In genomic region chr12:47816646-47817271, GRCh38 we compare ENCODE assay signal across 9 cellular contexts. TPM values are rescaled to one million over a fixed set of nuclear protein-coding genes. Genes with fewer than 3 reads are reported as not detected.
DNase-seq lines count a peak whose midpoint lies in the region; ATAC-seq and TF ChIP-seq lines count a peak whose summit lies in the region.
"Had no signal": no experiment of that assay in that cellular context is flagged by ENCODE, and none has a peak within 500 bp of the region (broad histone marks: within the 10 kb centered on the region; RNA-seq: fewer than 3 reads in every experiment).

No MANE protein-coding gene starts in this region.

- DNase-seq in Panc1 (ENCODE audit: low read depth, low spot score) = no peak
- DNase-seq in epithelial cell of proximal tubule (ENCODE audit: low read depth) = no peak
- DNase-seq in ovary = peak; percentile 51 to 66 (median 64)
- no peak for DNase-seq in SKM-1 treated with dmso at 0.1 percent for 144 hours (lab: John Stamatoyannopoulos, UW; ENCODE audit: unreplicated experiment)
- DNase-seq in mucosa of descending colon = no peak
- DNase-seq: NCI-H2171 treated with DMSO at 0.1 percent for 48 hours had no signal

- no TSS peak for BruUV-seq in Panc1 (replicated peaks; lab: Mats Ljungman, UMichigan)

- no peaks in the 10 kb centered on the region for H3K9me3 ChIP-seq in BLaER1 treated with 17β-estradiol and CSF1 and Interleukin-3, amounts not matched to agents 10 nM and 100 nM (replicated peaks in 1 of 11)
- no peaks in the 10 kb centered on the region for H3K9me3 ChIP-seq in Panc1 (ENCODE audit: control insufficient read depth, insufficient read depth, low read depth, low read length)
- H3K9me3 ChIP-seq in ovary = no peaks in the 10 kb centered on the region
- no peaks in the 10 kb centered on the region for H3K9me3 ChIP-seq in mucosa of descending colon

- POLR2A ChIA-PET in Panc1 (lab: Charles Lee) = interaction anchor here (1.0 to 1.2 kb wide), 2 partner anchors 9 to 22 kb away, joined by 3 to 4 read pairs; no protein-coding TSS in a partner anchor

- peak overlapping the region; percentile 91 to 98 (median 96) for H3K27ac ChIP-seq in BLaER1 treated with 17β-estradiol and CSF1 and Interleukin-3, amounts not matched to agents 10 nM and 100 nM
- H3K27ac ChIP-seq in Panc1 (ENCODE audit: low read length) (peak overlapping the region; percentile 86), ovary (peak overlapping the region; percentile 93 to 96)

- peak overlapping the region; percentile 83 to 92 (median 88) for H3K4me3 ChIP-seq in BLaER1 treated with 17β-estradiol and CSF1 and Interleukin-3, amounts not matched to agents 10 nM and 100 nM
- H3K4me3 ChIP-seq in Panc1 (ENCODE audit: low read depth in 2 of 2, low read length in 2 of 2) = peak overlapping the region; percentile 63 to 81
- H3K4me3 ChIP-seq in epithelial cell of proximal tubule (ENCODE audit: low read depth, low read length) = peak overlapping the region; percentile 83
- peak overlapping the region; percentile 81 for H3K4me3 ChIP-seq in ovary
- no peak overlapping the region for H3K4me3 ChIP-seq in mucosa of descending colon

- intact Hi-C loops in Panc1 (cut with micrococcal nuclease; ENCODE audit: unreplicated experiment) (no loop called here), ovary (cut with DNase I) (loop anchor here in 1 of 4 donors (10.0 kb wide), 1 partner anchor 732 kb away; no protein-coding TSS in a partner anchor), mucosa of descending colon (cut with DNase I, micrococcal nuclease) (no loop called here)

- H3K27me3 ChIP-seq in BLaER1 treated with 17β-estradiol and CSF1 and Interleukin-3, amounts not matched to agents 10 nM and 100 nM = no peaks in the 10 kb centered on the region
- H3K27me3 ChIP-seq in Panc1 (ENCODE audit: control insufficient read depth, insufficient read depth, low read length) = no peaks in the 10 kb centered on the region
- H3K27me3 ChIP-seq in ovary = no peaks in the 10 kb centered on the region

- CTCF ChIA-PET in Panc1 (lab: Charles Lee) = interaction anchor here (0.8 to 1.7 kb wide), 5 partner anchors 15 to 24 kb away, joined by 3 to 8 read pairs (median 4); no protein-coding TSS in a partner anchor

- peak overlapping the region; percentile 90 to 100 (median 99) for H3K4me2 ChIP-seq in BLaER1 treated with 17β-estradiol and CSF1 and Interleukin-3, amounts not matched to agents 10 nM and 100 nM

- H3K36me3 ChIP-seq in BLaER1 treated with 17β-estradiol and CSF1 and Interleukin-3, amounts not matched to agents 10 nM and 100 nM = peaks cover 0 to 41% (median 15%) of the 10 kb centered on the region in 11 experiments; a peak in 11 of 22 replicates
- H3K36me3 ChIP-seq in Panc1 (ENCODE audit: control insufficient read depth, insufficient read depth, low read length) (no peaks in the 10 kb centered on the region), ovary (no peaks in the 10 kb centered on the region), mucosa of descending colon (ENCODE audit: low read depth) (no peaks in the 10 kb centered on the region)

- no peak for TF ChIP-seq EP300 in ovary (IDR thresholded peaks at IDR 0.05)

- WGBS in ovary, 3 donors = 9 to 11% (median 10%) methylated on average over 9 of the region's 9 CpGs

- ATAC-seq in Panc1 (no peak), GM18867 (IDR thresholded peaks at IDR 0.05; ENCODE audit: unreplicated experiment) (no peak), GM19463 (IDR thresholded peaks at IDR 0.05; ENCODE audit: unreplicated experiment) (no peak), mucosa of descending colon (no peak)

- TF ChIP-seq CTCF in Panc1 (IDR thresholded peaks at IDR 0.05) (no peak), epithelial cell of proximal tubule (conservative IDR thresholded peaks at IDR 0.05; ENCODE audit: low read depth, low read length) (no peak), ovary (IDR thresholded peaks at IDR 0.05) (no peak), mucosa of descending colon (IDR thresholded peaks at IDR 0.05) (no peak)

- peaks cover 76 to 86% (median 80%) of the 10 kb centered on the region in 10 experiments for H3K4me1 ChIP-seq in BLaER1 treated with 17β-estradiol and CSF1 and Interleukin-3, amounts not matched to agents 10 nM and 100 nM
- H3K4me1 ChIP-seq in Panc1 (ENCODE audit: control insufficient read depth, insufficient read depth, low read length) (peaks cover 71% of the 10 kb centered on the region), ovary (ENCODE audit: insufficient read depth) (peaks cover 39% of the 10 kb centered on the region), mucosa of descending colon (ENCODE audit: low read depth) (peaks cover 37% of the 10 kb centered on the region)

- H3K9ac ChIP-seq in BLaER1 treated with 17β-estradiol and CSF1 and Interleukin-3, amounts not matched to agents 10 nM and 100 nM = peak overlapping the region; percentile 91 to 98 (median 96)

- peaks cover 0 to 69% (median 46%) of the 10 kb centered on the region in 11 experiments; a peak in 16 of 22 replicates for H4K20me1 ChIP-seq in BLaER1 treated with 17β-estradiol and CSF1 and Interleukin-3, amounts not matched to agents 10 nM and 100 nM

- no peak for TF ChIP-seq POLR2A in ovary (IDR thresholded peaks at IDR 0.05)

- in situ Hi-C loops in Panc1 (cut with HindIII; ENCODE audit: low pct_unique_long_range_greater_than_20kb, low sequenced_read_pairs) = no loop called here

RNA-seq across cellular contexts. Expression of gene HDAC7, which starts 2.9 kb away (rescaled TPM):
- total RNA-seq in Panc1 (2021; ENCODE audit: unreplicated experiment) (84.2 TPM), epithelial cell of proximal tubule (70.2 and 84.4 TPM in 2 replicates), ovary (100 to 1,000 TPM in 5 of 7 donors, 10 to 100 TPM in 2; 47.2 to 151 (median 103) TPM), mucosa of descending colon (10 to 100 TPM; 19.5 to 67.4 (median 33.2) TPM)
- 63.0 TPM for polyA plus RNA-seq in Panc1 (2012; ENCODE audit: insufficient read length)
- polyA plus RNA-seq in ovary = 10 to 100 TPM; 40.1 to 79.4 TPM

RNA-seq across cellular contexts. Expression of gene SLC48A1, which starts 43.7 kb away (rescaled TPM):
- 32.0 TPM for total RNA-seq in Panc1 (2021; ENCODE audit: unreplicated experiment)
- 27.4 TPM for polyA plus RNA-seq in Panc1 (2012; ENCODE audit: insufficient read length)
- 10.4 and 51.8 TPM in 2 replicates for total RNA-seq in epithelial cell of proximal tubule
- total RNA-seq in ovary = 100 to 1,000 TPM in 2 of 7 donors, 10 to 100 TPM in 5; 36.7 to 143 (median 98.3) TPM
- 10 to 100 TPM; 24.1 to 41.1 TPM for polyA plus RNA-seq in ovary
- total RNA-seq in mucosa of descending colon = 10 to 100 TPM; 17.2 to 35.4 (median 19.1) TPM

RNA-seq across cellular contexts. Expression of gene RAPGEF3, which starts 58.1 kb away (rescaled TPM):
- 5.8 TPM for total RNA-seq in Panc1 (2021; ENCODE audit: unreplicated experiment)
- 2.5 TPM for polyA plus RNA-seq in Panc1 (2012; ENCODE audit: insufficient read length)
- total RNA-seq in epithelial cell of proximal tubule = 8.5 and 102 TPM in 2 replicates
- 100 to 1,000 TPM in 3 of 7 donors, 10 to 100 TPM in 4; 50.4 to 132 (median 93.5) TPM for total RNA-seq in ovary
- polyA plus RNA-seq in ovary = 10 to 100 TPM; 16.9 to 68.4 TPM
- total RNA-seq in mucosa of descending colon = 10 to 100 TPM in 2 of 3 donors, 1 to 10 TPM in 1; 9.5 to 15.6 (median 11.4) TPM

Comparison
In these comparisons a context has a peak if more than half of its experiments do, and no peak if none do; other contexts are left out.
1. DNase-seq: peak in ovary (5 of 5); none in Panc1 (single experiment), epithelial cell of proximal tubule (single experiment), SKM-1 treated with dmso at 0.1 percent for 144 hours (single experiment) and mucosa of descending colon (0 of 3).
2. Peak in every context shown above with its lines, with median percentiles within 50 percentile points of each other: H3K27ac ChIP-seq.